Comparison of ENCODE assay signal across 25 cellular contexts in genomic region chr12:113666223-113666622, GRCh38.
DNase-seq lines count a peak whose midpoint lies in the region; ATAC-seq, FAIRE-seq and TF ChIP-seq lines count a peak whose summit lies in the region.
"Had no signal": no experiment of that assay in that cellular context is flagged by ENCODE, and none has a peak within 500 bp of the region (broad histone marks: within the 10 kb centered on the region; RNA-seq: fewer than 3 reads in every experiment).

No MANE protein-coding gene starts in this region.

- H3K4me1 ChIP-seq in HepG2 (ENCODE audit: insufficient read depth, low read length) (no peaks in the 10 kb centered on the region), right lobe of liver (no peaks in the 10 kb centered on the region), K562 (replicated peaks in 1 of 2; ENCODE audit: control insufficient read depth in 2 of 2, insufficient read depth in 2 of 2, low read length in 2 of 2) (peaks cover 20 to 25% of the 10 kb centered on the region in 2 experiments; a peak in 4 of 5 replicates), neuronal stem cell (ENCODE audit: control insufficient read depth in 2 of 2, insufficient read depth in 1 of 2, low read depth in 1 of 2, low read length in 2 of 2) (peaks cover 6 to 36% of the 10 kb centered on the region in 2 donors), mesendoderm (ENCODE audit: control insufficient read depth, low read depth, low read length) (no peaks in the 10 kb centered on the region)
- H3K4me1 ChIP-seq: BE2C, BLaER1 had no signal

- ATAC-seq in HepG2 (no peak), right lobe of liver (no peak), K562 (no peak), GM21619 (IDR thresholded peaks at IDR 0.05; ENCODE audit: unreplicated experiment) (no peak)
- ATAC-seq: GM12878 had no signal

- H2AFZ ChIP-seq in HepG2 (ENCODE audit: low read length) (no peak overlapping the region), K562 (ENCODE audit: low read depth, low read length) (no peak overlapping the region), neuronal stem cell (ENCODE audit: low read length) (no peak overlapping the region)

- H2BK15ac ChIP-seq in neuronal stem cell (ENCODE audit: low read length) (no peak overlapping the region), mesendoderm (replicated peaks; ENCODE audit: low read depth) (no peak overlapping the region)

- TF ChIP-seq EP300 in HepG2 (IDR thresholded peaks at IDR 0.05; ENCODE audit: low read depth in 2 of 2, low read length in 2 of 2): no peak
- no peak for TF ChIP-seq EP300 in HepG2 (CRISPR knock-in tag; IDR thresholded peaks at IDR 0.05; ENCODE audit: borderline replicate concordance)
- TF ChIP-seq EP300 in K562 (IDR thresholded peaks at IDR 0.05; ENCODE audit: low read length): no peak

- in situ Hi-C loops in HepG2 (cut with HindIII; ENCODE audit: extremely low pct_ligation_motif_present, low pct_unique_long_range_greater_than_20kb) (no loop called here), K562 (cut with MboI) (no loop called here)

- H3K4me2 ChIP-seq in HepG2 (ENCODE audit: low read depth, low read length) (no peak overlapping the region), K562 (ENCODE audit: insufficient read depth, low read length) (no peak overlapping the region), neuronal stem cell (ENCODE audit: insufficient read depth, low read length, poor library complexity, severe bottlenecking) (no peak overlapping the region), mesendoderm (ENCODE audit: low read length) (no peak overlapping the region)
- H3K4me2 ChIP-seq: BLaER1 had no signal

- WGBS in HepG2 (ENCODE audit: low lambda C conversion rate): 0% methylated on average over 1 of the region's 6 CpGs
- WGBS in right lobe of liver (ENCODE audit: insufficient coverage, low coverage, low lambda C conversion rate, missing lambda C conversion rate): 67% methylated on average over 1 of the region's 6 CpGs
- WGBS in K562 (ENCODE audit: insufficient coverage, low coverage, missing lambda C conversion rate): 35% methylated on average over 5 of the region's 6 CpGs
- no CpG with 5 or more reads among the region's 6 CpGs for WGBS in neuronal stem cell (ENCODE audit: extremely low coverage in 2 of 2, insufficient read length in 2 of 2, insufficient replicate concordance in 1 of 2), 2 donors
- WGBS in mesendoderm (ENCODE audit: extremely low coverage, insufficient coverage, low lambda C conversion rate): no CpG with 5 or more reads among the region's 6 CpGs

- H3K23ac ChIP-seq in neuronal stem cell (ENCODE audit: low read depth, low read length, poor library complexity) (no peak overlapping the region), mesendoderm (ENCODE audit: low read length) (no peak overlapping the region)

- H2AK5ac ChIP-seq in neuronal stem cell (ENCODE audit: low read depth, low read length) (peak overlapping the region; percentile 16), mesendoderm (ENCODE audit: low read length) (no peak overlapping the region)

- H4K20me1 ChIP-seq in HepG2 (ENCODE audit: insufficient read depth, low read length) (no peaks in the 10 kb centered on the region), K562 (replicated peaks; ENCODE audit: control insufficient read depth, insufficient read depth, low read length) (0 out of 2 replicates have a peak, but pooled peaks cover 5% of the 10 kb centered on the region)
- H4K20me1 ChIP-seq: BLaER1 had no signal

- no peaks in the 10 kb centered on the region for H3K36me3 ChIP-seq in HepG2 (replicated peaks in 1 of 2; ENCODE audit: control insufficient read depth in 1 of 2, insufficient read depth in 2 of 2, low read length in 2 of 2)
- no peaks in the 10 kb centered on the region for H3K36me3 ChIP-seq in right lobe of liver
- no peaks in the 10 kb centered on the region for H3K36me3 ChIP-seq in K562 (ENCODE audit: control insufficient read depth, insufficient read depth, low read length)
- no peaks in the 10 kb centered on the region for H3K36me3 ChIP-seq in neuronal stem cell (replicated peaks in 1 of 2; ENCODE audit: control insufficient read depth in 2 of 2, insufficient read depth in 2 of 2, low read length in 2 of 2)
- H3K36me3 ChIP-seq in mesendoderm (ENCODE audit: control insufficient read depth, insufficient read depth, low read length): no peaks in the 10 kb centered on the region
- H3K36me3 ChIP-seq: BE2C, BLaER1 had no signal

- no peak overlapping the region for H3K4me3 ChIP-seq in HepG2 (replicated peaks in 1 of 3; ENCODE audit: insufficient read depth in 1 of 3, low read depth in 2 of 3, low read length in 3 of 3)
- no peak overlapping the region for H3K4me3 ChIP-seq in right lobe of liver
- H3K4me3 ChIP-seq in K562: no peak overlapping the region
- no peak overlapping the region for H3K4me3 ChIP-seq in neuronal stem cell (ENCODE audit: low read length in 2 of 2)
- no peak overlapping the region for H3K4me3 ChIP-seq in mesendoderm (ENCODE audit: low read length)
- H3K4me3 ChIP-seq: BLaER1, GM12878 had no signal

- no peak overlapping the region for H3K9ac ChIP-seq in HepG2 (ENCODE audit: insufficient read depth, low read depth, low read length)
- no peak overlapping the region for H3K9ac ChIP-seq in K562 (ENCODE audit: insufficient read depth in 1 of 2, low read depth in 2 of 2, low read length in 2 of 2)
- H3K9ac ChIP-seq in neuronal stem cell (ENCODE audit: low read depth, low read length, poor library complexity): no peak overlapping the region
- H3K9ac ChIP-seq in mesendoderm (ENCODE audit: low read length): no peak overlapping the region
- H3K9ac ChIP-seq: BLaER1 had no signal

- H4K91ac ChIP-seq in neuronal stem cell (ENCODE audit: low read depth, low read length, poor library complexity): no peak overlapping the region

- H3K9me3 ChIP-seq in HepG2 (ENCODE audit: low read length) (no peaks in the 10 kb centered on the region), right lobe of liver (no peaks in the 10 kb centered on the region), K562 (replicated peaks; ENCODE audit: control insufficient read depth, insufficient read depth, low read depth, low read length) (no peaks in the 10 kb centered on the region), neuronal stem cell (replicated peaks in 1 of 2; ENCODE audit: control insufficient read depth in 2 of 2, insufficient read depth in 1 of 2, low read depth in 1 of 2, low read length in 2 of 2) (no peaks in the 10 kb centered on the region)
- H3K9me3 ChIP-seq: BE2C, BLaER1 had no signal

- no peak overlapping the region for H4K5ac ChIP-seq in mesendoderm (ENCODE audit: low read length)

- no peak overlapping the region for H2BK12ac ChIP-seq in neuronal stem cell (ENCODE audit: low read length)

- H2BK120ac ChIP-seq in neuronal stem cell (ENCODE audit: low read depth, low read length) (no peak overlapping the region), mesendoderm (ENCODE audit: low read depth, low read length) (no peak overlapping the region)

- intact Hi-C loops in HepG2 (cut with micrococcal nuclease; ENCODE audit: unreplicated experiment): no loop called here
- intact Hi-C loops in right lobe of liver (cut with DNase I): no loop called here
- intact Hi-C loops in K562 (cut with micrococcal nuclease): no loop called here

- BruUV-seq in HepG2 (replicated peaks; lab: Mats Ljungman, UMichigan): no TSS peak
- no TSS peak for BruUV-seq in K562 (replicated peaks; lab: Mats Ljungman, UMichigan)

- TF ChIP-seq CTCF in HepG2 (CRISPR knock-in tag; IDR thresholded peaks at IDR 0.05): no peak
- TF ChIP-seq CTCF in right lobe of liver (IDR thresholded peaks at IDR 0.05): no peak
- no peak for TF ChIP-seq CTCF in K562 (IDR thresholded peaks at IDR 0.05 in 2 of 3, conservative IDR thresholded peaks at IDR 0.05 in 1 of 3; ENCODE audit: insufficient read depth in 2 of 3, low read depth in 1 of 3, low read length in 3 of 3)

- H3K9me1 ChIP-seq in K562 (ENCODE audit: control insufficient read depth, insufficient read depth, low read length): peaks cover 3% of the 10 kb centered on the region

- no peak overlapping the region for H3K4ac ChIP-seq in neuronal stem cell (ENCODE audit: low read length)
- no peak overlapping the region for H3K4ac ChIP-seq in mesendoderm (ENCODE audit: low read depth, low read length)

- no peaks in the 10 kb centered on the region for H3K79me1 ChIP-seq in neuronal stem cell (ENCODE audit: low read depth, low read length)
- no peaks in the 10 kb centered on the region for H3K79me1 ChIP-seq in mesendoderm (ENCODE audit: low read length)

- TF ChIP-seq POLR2A in HepG2 (IDR thresholded peaks at IDR 0.05; ENCODE audit: insufficient read depth in 1 of 2, low read depth in 2 of 2, low read length in 2 of 2) (no peak), right lobe of liver (IDR thresholded peaks at IDR 0.05) (no peak), K562 (conservative IDR thresholded peaks at IDR 0.05) (no peak)

- FAIRE-seq in HepG2 (lab: Jason Lieb, UNC): no peak
- FAIRE-seq in K562 (lab: Jason Lieb, UNC): no peak
- FAIRE-seq: A204.1, GM12878, GM12892, GM18507 had no signal

- no peaks in the 10 kb centered on the region for H3K79me2 ChIP-seq in HepG2 (ENCODE audit: insufficient read depth, low read length)
- no peaks in the 10 kb centered on the region for H3K79me2 ChIP-seq in K562 (ENCODE audit: control insufficient read depth, insufficient read depth, low read length)
- no peaks in the 10 kb centered on the region for H3K79me2 ChIP-seq in mesendoderm (ENCODE audit: control insufficient read depth, insufficient read depth, low read length)

- H3K18ac ChIP-seq in neuronal stem cell (ENCODE audit: low read length) (peak overlapping the region; percentile 11), mesendoderm (ENCODE audit: low read length) (no peak overlapping the region)

- H3K27ac ChIP-seq in HepG2 (ENCODE audit: extremely low read length, insufficient read depth, low read length) (no peak overlapping the region), right lobe of liver (no peak overlapping the region), K562 (ENCODE audit: extremely low read depth, low read depth, low read length) (no peak overlapping the region), neuronal stem cell (replicated peaks; ENCODE audit: low read length) (no peak overlapping the region), mesendoderm (ENCODE audit: low read depth, low read length) (no peak overlapping the region)
- H3K27ac ChIP-seq: BLaER1 had no signal

- no peak overlapping the region for H3K14ac ChIP-seq in neuronal stem cell (ENCODE audit: low read length)

- CTCF ChIA-PET in HepG2 (lab: Yijun Ruan, JAX; ENCODE audit: low intra/inter-chr PET ratio, low total read pairs): no interaction called here
- CTCF ChIA-PET in K562 (lab: Yijun Ruan, JAX; ENCODE audit: low intra/inter-chr PET ratio): no interaction called here

- H2BK5ac ChIP-seq in neuronal stem cell (ENCODE audit: low read length) (peak overlapping the region; percentile 31), mesendoderm (ENCODE audit: low read length) (no peak overlapping the region)

- TF ChIP-seq RAD21 in HepG2 (CRISPR knock-in tag; IDR thresholded peaks at IDR 0.05) (no peak), K562 (CRISPR knock-in tag; conservative IDR thresholded peaks at IDR 0.05 in 1 of 2, IDR thresholded peaks at IDR 0.05 in 1 of 2) (no peak)

- H3K56ac ChIP-seq in mesendoderm (ENCODE audit: low read length): no peak overlapping the region

- DNase-seq in HepG2 (ENCODE audit: low spot score) (no peak), right lobe of liver (no peak), K562 (ENCODE audit: extremely low read depth in 1 of 4, low spot score in 3 of 4) (no peak), neuronal stem cell (ENCODE audit: low spot score) (no peak), mesendoderm (no peak)
- DNase-seq: 8988T; ACHN; BE2C; C1 segment of cervical spinal cord; CD4-positive, alpha-beta memory T cell; CD4-positive, CD25-positive, alpha-beta regulatory T cell; CD8-positive, alpha-beta memory T cell; COR-L47; DMS 273 treated with DMSO at 0.1 percent for 48 hours; DMS153; DMS79; DND-41; EL; GDM1 had no signal

- POLR2A ChIA-PET in HepG2 (lab: Yijun Ruan, JAX) (no interaction called here), K562 (lab: Yijun Ruan, JAX) (interaction anchor here (0.5 to 0.9 kb wide), 4 partner anchors 18 to 233 kb away, joined by 3 read pairs; no protein-coding TSS in a partner anchor)

- H4K8ac ChIP-seq in neuronal stem cell (ENCODE audit: low read depth, low read length) (no peak overlapping the region), mesendoderm (ENCODE audit: low read depth, low read length) (no peak overlapping the region)

- H3K27me3 ChIP-seq in HepG2 (ENCODE audit: control insufficient read depth in 1 of 2, insufficient read depth in 2 of 2, low read length in 2 of 2): peaks cover 4 to 38% of the 10 kb centered on the region in 2 experiments; a peak in 3 of 5 replicates
- H3K27me3 ChIP-seq in right lobe of liver: peaks cover 0 to 6% of the 10 kb centered on the region in 2 donors
- peaks cover 12 to 30% of the 10 kb centered on the region in 2 experiments; a peak in 4 of 5 replicates for H3K27me3 ChIP-seq in K562 (ENCODE audit: control insufficient read depth in 2 of 2, insufficient read depth in 2 of 2, low read length in 2 of 2)
- H3K27me3 ChIP-seq in neuronal stem cell (ENCODE audit: control insufficient read depth in 3 of 3, insufficient read depth in 3 of 3, low read depth in 1 of 3, low read length in 3 of 3): peaks cover 0 to 38% (median 0%) of the 10 kb centered on the region in 3 experiments
- H3K27me3 ChIP-seq in mesendoderm (ENCODE audit: insufficient read depth, low read length, poor library complexity): no peaks in the 10 kb centered on the region

Comparison
In these comparisons a context has a peak if more than half of its experiments do, and no peak if none do; other contexts are left out.
1. Of the 241 proteins assayed by ChIP-seq in both HepG2 and K562: peak only in HepG2: none; only in K562: none; in both: ZNF263; in neither: 240.